In the genomic region with DNA sequence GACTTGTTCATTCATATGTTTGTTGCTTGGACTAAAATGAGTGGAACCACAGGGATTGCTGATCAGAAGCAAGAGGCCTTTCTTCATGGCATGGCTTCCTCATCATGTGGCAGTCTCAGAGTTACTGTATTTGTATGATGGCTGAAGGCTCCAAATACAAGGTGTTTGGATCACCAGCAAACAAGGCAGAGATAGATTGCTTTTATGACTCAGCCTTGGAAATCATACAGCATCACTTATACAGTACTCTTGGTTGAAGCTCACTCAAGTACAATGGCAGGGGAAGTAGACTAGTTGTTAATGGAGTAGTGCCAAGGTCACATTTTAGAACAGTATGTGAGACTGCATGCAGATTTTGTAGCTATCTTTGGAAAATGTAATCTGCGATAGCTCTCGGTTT, we compare ENCODE assay signal across 10 cellular contexts. TPM values are rescaled to one million over a fixed set of nuclear protein-coding genes. Genes with fewer than 3 reads are reported as not detected.
A peak's percentile ranks its signal among the peaks of the same experiment; 100 is the strongest.
DNase-seq lines count a peak whose midpoint lies in the region; ATAC-seq and FAIRE-seq lines count a peak whose summit lies in the region.
"Had no signal": no experiment of that assay in that cellular context is flagged by ENCODE, and none has a peak within 500 bp of the region (broad histone marks: within the 10 kb centered on the region; RNA-seq: fewer than 3 reads in every experiment).

No MANE protein-coding gene starts in this region.

- no peaks in the 10 kb centered on the region for H3K27me3 ChIP-seq in ACC112 (ENCODE audit: insufficient read depth, low read length)
- H3K27me3 ChIP-seq: neutrophil had no signal

- no peak overlapping the region for H3K4me3 Mint-ChIP-seq in activated naive CD8-positive, alpha-beta T cell treated with anti-CD3 and anti-CD28 coated beads, Interleukin-2, amount 10 ng/mL, durations not matched to agents 7 days and 5 days

- DNase-seq in activated naive CD8-positive, alpha-beta T cell treated with anti-CD3 and anti-CD28 coated beads, Interleukin-2, amount 10 ng/mL, durations not matched to agents 7 days and 5 days = no peak
- DNase-seq in hypothalamus (lab: John Stamatoyannopoulos, UW) (no peak), DMS 273 (lab: John Stamatoyannopoulos, UW; ENCODE audit: unreplicated experiment) (no peak), iPS-NIHi7 (ENCODE audit: extremely low spot score) (no peak)
- DNase-seq in activated CD8-positive, alpha-beta memory T cell treated with anti-CD3 and anti-CD28 coated beads, Interleukin-2, amount 50 U/mL, for 48 hours = no peak

- peaks cover 18% of the 10 kb centered on the region for H3K36me3 ChIP-seq in ACC112 (ENCODE audit: insufficient read depth, low read length)

- FAIRE-seq in islet of Langerhans (lab: Jason Lieb, UNC) = peak; percentile 84
- FAIRE-seq: TTC549 had no signal

- H3K4me1 Mint-ChIP-seq in activated naive CD8-positive, alpha-beta T cell treated with anti-CD3 and anti-CD28 coated beads, Interleukin-2, amount 10 ng/mL, durations not matched to agents 7 days and 5 days = peaks cover 34% of the 10 kb centered on the region

- no peak overlapping the region for H3K4me3 ChIP-seq in ACC112 (ENCODE audit: low read depth, low read length)

- H3K27ac Mint-ChIP-seq in activated naive CD8-positive, alpha-beta T cell treated with anti-CD3 and anti-CD28 coated beads, Interleukin-2, amount 10 ng/mL, durations not matched to agents 7 days and 5 days = peak overlapping the region; percentile 8

- H2AFZ ChIP-seq in ACC112 (ENCODE audit: low read length, unreplicated experiment) = no peak overlapping the region

- H3K9me3 Mint-ChIP-seq in activated naive CD8-positive, alpha-beta T cell treated with anti-CD3 and anti-CD28 coated beads, Interleukin-2, amount 10 ng/mL, durations not matched to agents 7 days and 5 days = no peaks in the 10 kb centered on the region

- H3K36me3 Mint-ChIP-seq in activated naive CD8-positive, alpha-beta T cell treated with anti-CD3 and anti-CD28 coated beads, Interleukin-2, amount 10 ng/mL, durations not matched to agents 7 days and 5 days = peaks cover 14% of the 10 kb centered on the region

- H3K4me1 ChIP-seq in ACC112 (ENCODE audit: control insufficient read depth, insufficient read depth, low read length, unreplicated experiment) = peaks cover 42% of the 10 kb centered on the region

- POLR2A ChIA-PET in activated naive CD8-positive, alpha-beta T cell treated with anti-CD3 and anti-CD28 coated beads, Interleukin-2, amount 10 ng/mL, durations not matched to agents 7 days and 5 days (lab: Charles Lee) = interaction anchor here (0.7 kb wide), 1 partner anchor 16 kb away, joined by 3 read pairs; a partner anchor contains a TSS

- peak; percentile 18 for ATAC-seq in GM21529 (IDR thresholded peaks at IDR 0.05; ENCODE audit: unreplicated experiment)
- no peak for ATAC-seq in activated naive CD8-positive, alpha-beta T cell treated with anti-CD3 and anti-CD28 coated beads, Interleukin-2, amount 10 ng/mL, durations not matched to agents 7 days and 5 days (ENCODE audit: low read depth)

- H3K27ac ChIP-seq in ACC112 (ENCODE audit: low read depth, low read length) = peak overlapping the region; percentile 40; the same call in 1 of the 2 replicates
- H3K27ac ChIP-seq: neutrophil had no signal

- no peaks in the 10 kb centered on the region for H3K27me3 Mint-ChIP-seq in activated naive CD8-positive, alpha-beta T cell treated with anti-CD3 and anti-CD28 coated beads, Interleukin-2, amount 10 ng/mL, durations not matched to agents 7 days and 5 days

- peaks cover 89% of the 10 kb centered on the region for H3K79me2 ChIP-seq in ACC112 (ENCODE audit: control insufficient read depth, insufficient read depth, low read length, unreplicated experiment)

RNA-seq across cellular contexts. Expression of a gene that starts 16.6 kb away (rescaled TPM):
- 100 to 1,000 TPM; 190 to 201 TPM for total RNA-seq in activated naive CD8-positive, alpha-beta T cell treated with anti-CD3 and anti-CD28 coated beads, Interleukin-2, amount 10 ng/mL, durations not matched to agents 7 days and 5 days

RNA-seq across cellular contexts. Expression of a gene that starts 37.3 kb away (rescaled TPM):
- total RNA-seq in activated naive CD8-positive, alpha-beta T cell treated with anti-CD3 and anti-CD28 coated beads, Interleukin-2, amount 10 ng/mL, durations not matched to agents 7 days and 5 days = 10 to 100 TPM; 72.7 to 76.3 TPM
